Comparison of ENCODE assay signal across 1 cellular context in genomic region chr19:39409207-39409885, GRCh38.
TF ChIP-seq lines count a peak whose summit lies in the region.

No MANE protein-coding gene starts in this region.

TF ChIP-seq in HepG2, 621 proteins besides CTCF, POLR2A, EP300 and RAD21 (continued from another document and continues in another):
- TF ChIP-seq ZBTB39 (CRISPR knock-in tag; IDR thresholded peaks at IDR 0.05) (no peak), MLXIP (CRISPR knock-in tag; IDR thresholded peaks at IDR 0.05; ENCODE audit: borderline replicate concordance) (no peak), HNF1A (IDR thresholded peaks at IDR 0.05; ENCODE audit: low read depth) (no peak), HNF1A (CRISPR knock-in tag; IDR thresholded peaks at IDR 0.05; ENCODE audit: borderline replicate concordance) (no peak), MED1 (CRISPR knock-in tag; IDR thresholded peaks at IDR 0.05) (peak; percentile 59; the same call in 1 of the 2 replicates), ZMYM2 (CRISPR knock-in tag; IDR thresholded peaks at IDR 0.05) (no peak), NFE2L1 (CRISPR knock-in tag; IDR thresholded peaks at IDR 0.05; ENCODE audit: borderline replicate concordance) (no peak), ZNF430 (CRISPR knock-in tag; IDR thresholded peaks at IDR 0.05) (no peak), NCOR1 (IDR thresholded peaks at IDR 0.05; ENCODE audit: borderline replicate concordance, low read length) (no peak), CBX2 (IDR thresholded peaks at IDR 0.05; ENCODE audit: low read depth, low read length) (no peak), CBX2 (CRISPR knock-in tag; IDR thresholded peaks at IDR 0.05; ENCODE audit: low read depth) (no peak), ZNF878 (CRISPR knock-in tag; IDR thresholded peaks at IDR 0.05) (no peak), ZSCAN29 (CRISPR knock-in tag; conservative IDR thresholded peaks at IDR 0.05) (no peak), ZNF337 (CRISPR knock-in tag; IDR thresholded peaks at IDR 0.05; ENCODE audit: borderline replicate concordance, low read depth) (no peak), ZBTB44 (CRISPR knock-in tag; IDR thresholded peaks at IDR 0.05) (no peak), PBX3 (CRISPR knock-in tag; IDR thresholded peaks at IDR 0.05; ENCODE audit: borderline replicate concordance) (no peak), SKI (IDR thresholded peaks at IDR 0.05; ENCODE audit: partially characterized antibody) (no peak), ZNF292 (CRISPR knock-in tag; IDR thresholded peaks at IDR 0.05; ENCODE audit: borderline replicate concordance, low read depth) (no peak), ZNF670 (CRISPR knock-in tag; IDR thresholded peaks at IDR 0.05; ENCODE audit: borderline replicate concordance) (0 out of 2 replicates have a peak, but pooled peaks have one; percentile 25), GFI1 (CRISPR knock-in tag; IDR thresholded peaks at IDR 0.05; ENCODE audit: borderline replicate concordance) (no peak), ZNF75D (CRISPR knock-in tag; IDR thresholded peaks at IDR 0.05; ENCODE audit: borderline replicate concordance) (no peak), ZNF646 (CRISPR knock-in tag; IDR thresholded peaks at IDR 0.05) (no peak), ZNF260 (CRISPR knock-in tag; IDR thresholded peaks at IDR 0.05; ENCODE audit: borderline replicate concordance, low read depth) (no peak), MBNL3 (CRISPR knock-in tag; conservative IDR thresholded peaks at IDR 0.05) (no peak), ZBTB14 (CRISPR knock-in tag; IDR thresholded peaks at IDR 0.05) (peak; percentile 70; the same call in 1 of the 2 replicates), TBX2 (CRISPR knock-in tag; IDR thresholded peaks at IDR 0.05; ENCODE audit: borderline replicate concordance) (peak; percentile 76; the same call in 1 of the 2 replicates), MTA1 (CRISPR knock-in tag; IDR thresholded peaks at IDR 0.05; ENCODE audit: borderline replicate concordance) (no peak), SP4 (CRISPR knock-in tag; IDR thresholded peaks at IDR 0.05) (peak; percentile 7; the same call in 1 of the 2 replicates), ZFP90 (CRISPR knock-in tag; IDR thresholded peaks at IDR 0.05; ENCODE audit: borderline replicate concordance) (no peak), ARID2 (CRISPR knock-in tag; IDR thresholded peaks at IDR 0.05; ENCODE audit: borderline replicate concordance) (no peak), ZNF766 (CRISPR knock-in tag; IDR thresholded peaks at IDR 0.05; ENCODE audit: borderline replicate concordance) (no peak), TBP (CRISPR knock-in tag; IDR thresholded peaks at IDR 0.05) (no peak), HIVEP1 (CRISPR knock-in tag; IDR thresholded peaks at IDR 0.05) (no peak), AHR (CRISPR knock-in tag; IDR thresholded peaks at IDR 0.05) (no peak), ZBTB37 (CRISPR knock-in tag; IDR thresholded peaks at IDR 0.05) (no peak), IRF1 (CRISPR knock-in tag; IDR thresholded peaks at IDR 0.05; ENCODE audit: low read depth) (no peak), SIX4 (CRISPR knock-in tag; IDR thresholded peaks at IDR 0.05) (no peak)
